In the genomic region with DNA sequence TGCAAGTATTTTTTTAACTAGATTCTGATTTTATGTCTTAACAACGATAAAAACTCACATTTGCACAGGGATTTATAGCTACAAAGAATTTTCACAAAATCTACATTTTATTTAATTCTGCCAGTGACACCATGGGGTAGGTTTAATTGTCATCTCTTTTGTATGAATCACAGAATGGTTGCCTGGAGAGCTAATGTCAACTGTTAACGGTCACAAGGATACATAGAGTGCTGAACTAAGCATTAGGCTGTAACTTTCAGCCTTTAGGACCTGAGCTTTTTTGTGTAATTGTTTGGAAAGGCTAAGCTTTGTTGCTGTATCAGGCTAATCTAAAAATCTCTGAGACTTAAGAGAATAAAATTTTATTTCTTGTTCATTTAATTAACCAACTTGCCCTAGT, we compare ENCODE assay signal across 2 cellular contexts.
TF ChIP-seq lines count a peak whose summit lies in the region.

No MANE protein-coding gene starts in this region.

TF ChIP-seq in SK-N-SH, 30 proteins besides CTCF, POLR2A, EP300 and RAD21 (continued from another document):
- TF ChIP-seq, protein P1, sequence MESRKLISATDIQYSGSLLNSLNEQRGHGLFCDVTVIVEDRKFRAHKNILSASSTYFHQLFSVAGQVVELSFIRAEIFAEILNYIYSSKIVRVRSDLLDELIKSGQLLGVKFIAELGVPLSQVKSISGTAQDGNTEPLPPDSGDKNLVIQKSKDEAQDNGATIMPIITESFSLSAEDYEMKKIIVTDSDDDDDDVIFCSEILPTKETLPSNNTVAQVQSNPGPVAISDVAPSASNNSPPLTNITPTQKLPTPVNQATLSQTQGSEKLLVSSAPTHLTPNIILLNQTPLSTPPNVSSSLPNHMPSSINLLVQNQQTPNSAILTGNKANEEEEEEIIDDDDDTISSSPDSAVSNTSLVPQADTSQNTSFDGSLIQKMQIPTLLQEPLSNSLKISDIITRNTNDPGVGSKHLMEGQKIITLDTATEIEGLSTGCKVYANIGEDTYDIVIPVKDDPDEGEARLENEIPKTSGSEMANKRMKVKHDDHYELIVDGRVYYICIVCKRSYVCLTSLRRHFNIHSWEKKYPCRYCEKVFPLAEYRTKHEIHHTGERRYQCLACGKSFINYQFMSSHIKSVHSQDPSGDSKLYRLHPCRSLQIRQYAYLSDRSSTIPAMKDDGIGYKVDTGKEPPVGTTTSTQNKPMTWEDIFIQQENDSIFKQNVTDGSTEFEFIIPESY (IDR thresholded peaks at IDR 0.05; ENCODE audit: borderline replicate concordance, low read depth) = no peak
- no peak for TF ChIP-seq TCF12 (IDR thresholded peaks at IDR 0.05)
- TF ChIP-seq, protein P2, sequence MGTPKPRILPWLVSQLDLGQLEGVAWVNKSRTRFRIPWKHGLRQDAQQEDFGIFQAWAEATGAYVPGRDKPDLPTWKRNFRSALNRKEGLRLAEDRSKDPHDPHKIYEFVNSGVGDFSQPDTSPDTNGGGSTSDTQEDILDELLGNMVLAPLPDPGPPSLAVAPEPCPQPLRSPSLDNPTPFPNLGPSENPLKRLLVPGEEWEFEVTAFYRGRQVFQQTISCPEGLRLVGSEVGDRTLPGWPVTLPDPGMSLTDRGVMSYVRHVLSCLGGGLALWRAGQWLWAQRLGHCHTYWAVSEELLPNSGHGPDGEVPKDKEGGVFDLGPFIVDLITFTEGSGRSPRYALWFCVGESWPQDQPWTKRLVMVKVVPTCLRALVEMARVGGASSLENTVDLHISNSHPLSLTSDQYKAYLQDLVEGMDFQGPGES (IDR thresholded peaks at IDR 0.05; ENCODE audit: low read depth, low read length) = no peak
- TF ChIP-seq JUND (IDR thresholded peaks at IDR 0.05) = no peak
- TF ChIP-seq CHD2 (IDR thresholded peaks at IDR 0.05; ENCODE audit: low read length, partially characterized antibody) = no peak
- no peak for TF ChIP-seq MXI1 (IDR thresholded peaks at IDR 0.05; ENCODE audit: low read depth, low read length)
- TF ChIP-seq NRF1 (IDR thresholded peaks at IDR 0.05; ENCODE audit: low read depth, low read length) = no peak
- no peak for TF ChIP-seq RXRA (IDR thresholded peaks at IDR 0.05; ENCODE audit: borderline replicate concordance, low read depth)
- no peak for TF ChIP-seq SIN3A (IDR thresholded peaks at IDR 0.05; ENCODE audit: borderline replicate concordance, low read depth, low read length)
- TF ChIP-seq, protein P3, sequence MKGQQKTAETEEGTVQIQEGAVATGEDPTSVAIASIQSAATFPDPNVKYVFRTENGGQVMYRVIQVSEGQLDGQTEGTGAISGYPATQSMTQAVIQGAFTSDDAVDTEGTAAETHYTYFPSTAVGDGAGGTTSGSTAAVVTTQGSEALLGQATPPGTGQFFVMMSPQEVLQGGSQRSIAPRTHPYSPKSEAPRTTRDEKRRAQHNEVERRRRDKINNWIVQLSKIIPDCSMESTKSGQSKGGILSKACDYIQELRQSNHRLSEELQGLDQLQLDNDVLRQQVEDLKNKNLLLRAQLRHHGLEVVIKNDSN (IDR thresholded peaks at IDR 0.05; ENCODE audit: borderline replicate concordance, low read depth) = no peak
- TF ChIP-seq TAF1 (IDR thresholded peaks at IDR 0.05; ENCODE audit: borderline replicate concordance, low read depth, low read length) = no peak
- no peak for TF ChIP-seq YY1 (IDR thresholded peaks at IDR 0.05; ENCODE audit: low read depth)
- no peak for TF ChIP-seq GATA2 (CRISPR knock-in tag; IDR thresholded peaks at IDR 0.05)
- no peak for TF ChIP-seq MEF2A (IDR thresholded peaks at IDR 0.05; ENCODE audit: borderline replicate concordance, low read depth)

TF ChIP-seq in SK-N-SH treated with all-trans-retinoic acid at 6 μM for 48 hours, 23 proteins besides CTCF, POLR2A, EP300 and RAD21 (continued from another document):
- TF ChIP-seq, protein P4, sequence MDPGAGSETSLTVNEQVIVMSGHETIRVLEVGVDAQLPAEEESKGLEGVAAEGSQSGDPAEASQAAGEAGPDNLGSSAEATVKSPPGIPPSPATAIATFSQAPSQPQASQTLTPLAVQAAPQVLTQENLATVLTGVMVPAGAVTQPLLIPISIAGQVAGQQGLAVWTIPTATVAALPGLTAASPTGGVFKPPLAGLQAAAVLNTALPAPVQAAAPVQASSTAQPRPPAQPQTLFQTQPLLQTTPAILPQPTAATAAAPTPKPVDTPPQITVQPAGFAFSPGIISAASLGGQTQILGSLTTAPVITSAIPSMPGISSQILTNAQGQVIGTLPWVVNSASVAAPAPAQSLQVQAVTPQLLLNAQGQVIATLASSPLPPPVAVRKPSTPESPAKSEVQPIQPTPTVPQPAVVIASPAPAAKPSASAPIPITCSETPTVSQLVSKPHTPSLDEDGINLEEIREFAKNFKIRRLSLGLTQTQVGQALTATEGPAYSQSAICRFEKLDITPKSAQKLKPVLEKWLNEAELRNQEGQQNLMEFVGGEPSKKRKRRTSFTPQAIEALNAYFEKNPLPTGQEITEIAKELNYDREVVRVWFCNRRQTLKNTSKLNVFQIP (CRISPR knock-in tag; IDR thresholded peaks at IDR 0.05; ENCODE audit: borderline replicate concordance, low read depth) = no peak
- TF ChIP-seq TOX (CRISPR knock-in tag; IDR thresholded peaks at IDR 0.05; ENCODE audit: borderline replicate concordance) (no peak), OSR1 (CRISPR knock-in tag; IDR thresholded peaks at IDR 0.05) (no peak), PPARA (CRISPR knock-in tag; IDR thresholded peaks at IDR 0.05; ENCODE audit: borderline replicate concordance) (no peak), CSDC2 (CRISPR knock-in tag; IDR thresholded peaks at IDR 0.05) (no peak), ZFP3 (CRISPR knock-in tag; IDR thresholded peaks at IDR 0.05) (no peak), BACH2 (CRISPR knock-in tag; IDR thresholded peaks at IDR 0.05; ENCODE audit: borderline replicate concordance) (no peak)
- TF ChIP-seq, protein P5, sequence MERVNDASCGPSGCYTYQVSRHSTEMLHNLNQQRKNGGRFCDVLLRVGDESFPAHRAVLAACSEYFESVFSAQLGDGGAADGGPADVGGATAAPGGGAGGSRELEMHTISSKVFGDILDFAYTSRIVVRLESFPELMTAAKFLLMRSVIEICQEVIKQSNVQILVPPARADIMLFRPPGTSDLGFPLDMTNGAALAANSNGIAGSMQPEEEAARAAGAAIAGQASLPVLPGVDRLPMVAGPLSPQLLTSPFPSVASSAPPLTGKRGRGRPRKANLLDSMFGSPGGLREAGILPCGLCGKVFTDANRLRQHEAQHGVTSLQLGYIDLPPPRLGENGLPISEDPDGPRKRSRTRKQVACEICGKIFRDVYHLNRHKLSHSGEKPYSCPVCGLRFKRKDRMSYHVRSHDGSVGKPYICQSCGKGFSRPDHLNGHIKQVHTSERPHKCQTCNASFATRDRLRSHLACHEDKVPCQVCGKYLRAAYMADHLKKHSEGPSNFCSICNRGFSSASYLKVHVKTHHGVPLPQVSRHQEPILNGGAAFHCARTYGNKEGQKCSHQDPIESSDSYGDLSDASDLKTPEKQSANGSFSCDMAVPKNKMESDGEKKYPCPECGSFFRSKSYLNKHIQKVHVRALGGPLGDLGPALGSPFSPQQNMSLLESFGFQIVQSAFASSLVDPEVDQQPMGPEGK (CRISPR knock-in tag; IDR thresholded peaks at IDR 0.05; ENCODE audit: borderline replicate concordance) = no peak
- TF ChIP-seq, protein P6, sequence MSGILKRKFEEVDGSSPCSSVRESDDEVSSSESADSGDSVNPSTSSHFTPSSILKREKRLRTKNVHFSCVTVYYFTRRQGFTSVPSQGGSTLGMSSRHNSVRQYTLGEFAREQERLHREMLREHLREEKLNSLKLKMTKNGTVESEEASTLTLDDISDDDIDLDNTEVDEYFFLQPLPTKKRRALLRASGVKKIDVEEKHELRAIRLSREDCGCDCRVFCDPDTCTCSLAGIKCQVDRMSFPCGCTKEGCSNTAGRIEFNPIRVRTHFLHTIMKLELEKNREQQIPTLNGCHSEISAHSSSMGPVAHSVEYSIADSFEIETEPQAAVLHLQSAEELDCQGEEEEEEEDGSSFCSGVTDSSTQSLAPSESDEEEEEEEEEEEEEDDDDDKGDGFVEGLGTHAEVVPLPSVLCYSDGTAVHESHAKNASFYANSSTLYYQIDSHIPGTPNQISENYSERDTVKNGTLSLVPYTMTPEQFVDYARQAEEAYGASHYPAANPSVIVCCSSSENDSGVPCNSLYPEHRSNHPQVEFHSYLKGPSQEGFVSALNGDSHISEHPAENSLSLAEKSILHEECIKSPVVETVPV (CRISPR knock-in tag; IDR thresholded peaks at IDR 0.05) = no peak
